ENCODE assay signal across 1 cellular context in genomic region chr16:2898831-2899563, GRCh38.
TF ChIP-seq lines count a peak whose summit lies in the region.

No MANE protein-coding gene starts in this region.

TF ChIP-seq in HepG2, 621 proteins besides CTCF, POLR2A, EP300 and RAD21 (continued from another document and continues in another):
- no peak for TF ChIP-seq ZNF800 (CRISPR knock-in tag; IDR thresholded peaks at IDR 0.05)
- TF ChIP-seq KLF16 (CRISPR knock-in tag; IDR thresholded peaks at IDR 0.05) = 0 out of 4 replicates have a peak, but pooled peaks of 1 of the 2 experiments have one; percentile 37
- TF ChIP-seq NKX3-1 (CRISPR knock-in tag; IDR thresholded peaks at IDR 0.05) = no peak
- peak; percentile 84 for TF ChIP-seq RBM22 (optimal IDR thresholded peaks at IDR 0.05; ENCODE audit: low read length)
- TF ChIP-seq ZNF580 (CRISPR knock-in tag; IDR thresholded peaks at IDR 0.05; ENCODE audit: borderline replicate concordance, low read depth) = peak; percentile 35; the same call in 1 of the 2 replicates
- no peak for TF ChIP-seq BRF2 (CRISPR knock-in tag; IDR thresholded peaks at IDR 0.05)
- no peak for TF ChIP-seq TOPORS (CRISPR knock-in tag; IDR thresholded peaks at IDR 0.05)
- TF ChIP-seq XRCC5 (optimal IDR thresholded peaks at IDR 0.05; ENCODE audit: low read length) = peak; percentile 32
- TF ChIP-seq KDM1A (CRISPR knock-in tag; IDR thresholded peaks at IDR 0.05) = peak; percentile 34; the same call in 1 of the 2 replicates
- TF ChIP-seq ZNF331 (CRISPR knock-in tag; IDR thresholded peaks at IDR 0.05) = no peak
- TF ChIP-seq ZBTB44 (CRISPR knock-in tag; IDR thresholded peaks at IDR 0.05) = no peak
- no peak for TF ChIP-seq ZNF605 (CRISPR knock-in tag; IDR thresholded peaks at IDR 0.05)
- no peak for TF ChIP-seq ZXDC (CRISPR knock-in tag; IDR thresholded peaks at IDR 0.05)
- 0 out of 2 replicates have a peak, but pooled peaks have one; percentile 23 for TF ChIP-seq FOXO1 (CRISPR knock-in tag; IDR thresholded peaks at IDR 0.05)
- TF ChIP-seq ZNF724P (CRISPR knock-in tag; IDR thresholded peaks at IDR 0.05; ENCODE audit: borderline replicate concordance) = no peak
- TF ChIP-seq SMAD1 (CRISPR knock-in tag; IDR thresholded peaks at IDR 0.05; ENCODE audit: borderline replicate concordance, low read depth) = 0 out of 2 replicates have a peak, but pooled peaks have one; percentile 8
- no peak for TF ChIP-seq XBP1 (CRISPR knock-in tag; IDR thresholded peaks at IDR 0.05)
- no peak for TF ChIP-seq MIER2 (CRISPR knock-in tag; IDR thresholded peaks at IDR 0.05)
- peak; percentile 82; the same call in 1 of the 2 replicates for TF ChIP-seq RFX5 (IDR thresholded peaks at IDR 0.05; ENCODE audit: low read depth, low read length)
- TF ChIP-seq DPF2 (CRISPR knock-in tag; IDR thresholded peaks at IDR 0.05; ENCODE audit: borderline replicate concordance, low read depth) = 0 out of 2 replicates have a peak, but pooled peaks have one; percentile 16
- TF ChIP-seq THAP8 (CRISPR knock-in tag; IDR thresholded peaks at IDR 0.05; ENCODE audit: borderline replicate concordance) = no peak
- TF ChIP-seq RFXANK (CRISPR knock-in tag; IDR thresholded peaks at IDR 0.05) = no peak
- TF ChIP-seq ZNF713 (CRISPR knock-in tag; IDR thresholded peaks at IDR 0.05) = no peak
- TF ChIP-seq RBM39 (IDR thresholded peaks at IDR 0.05; ENCODE audit: low read depth, low read length, poor library complexity, severe bottlenecking) = peak; percentile 37
- peak; percentile 87 for TF ChIP-seq RFX1 (IDR thresholded peaks at IDR 0.05)
- TF ChIP-seq IKZF5 (CRISPR knock-in tag; IDR thresholded peaks at IDR 0.05) = 0 out of 2 replicates have a peak, but pooled peaks have one; percentile 39
- TF ChIP-seq MEIS2 (CRISPR knock-in tag; IDR thresholded peaks at IDR 0.05) = 0 out of 2 replicates have a peak, but pooled peaks have one; percentile 54
- peak; percentile 60; the same call in 1 of the 2 replicates for TF ChIP-seq NCOR1 (IDR thresholded peaks at IDR 0.05; ENCODE audit: borderline replicate concordance, low read length)
- no peak for TF ChIP-seq ZSCAN9 (CRISPR knock-in tag; IDR thresholded peaks at IDR 0.05; ENCODE audit: borderline replicate concordance)
- TF ChIP-seq ERF (CRISPR knock-in tag; IDR thresholded peaks at IDR 0.05) = no peak; the same call in 1 of the 2 replicates
- no peak for TF ChIP-seq GATAD2A (CRISPR knock-in tag; IDR thresholded peaks at IDR 0.05)
- no peak; the same call in 1 of the 2 replicates for TF ChIP-seq MEIS1 (CRISPR knock-in tag; IDR thresholded peaks at IDR 0.05; ENCODE audit: borderline replicate concordance)
- TF ChIP-seq MAX (IDR thresholded peaks at IDR 0.05) = peak; percentile 13; the same call in 1 of the 2 replicates
- TF ChIP-seq ASH2L (IDR thresholded peaks at IDR 0.05; ENCODE audit: insufficient read length, low read depth, low read length) = peak; percentile 93
- no peak for TF ChIP-seq ZHX2 (IDR thresholded peaks at IDR 0.05; ENCODE audit: low read depth)
- TF ChIP-seq ZHX2 (CRISPR knock-in tag; IDR thresholded peaks at IDR 0.05; ENCODE audit: borderline replicate concordance) = no peak
- TF ChIP-seq TARDBP (CRISPR knock-in tag; IDR thresholded peaks at IDR 0.05) = peak; percentile 39; the same call in 1 of the 2 replicates
- no peak for TF ChIP-seq MLX (CRISPR knock-in tag; IDR thresholded peaks at IDR 0.05)
- no peak for TF ChIP-seq RNF2 (conservative IDR thresholded peaks at IDR 0.05; ENCODE audit: low read depth)
- 0 out of 2 replicates have a peak, but pooled peaks have one; percentile 52 for TF ChIP-seq ZBTB7B (CRISPR knock-in tag; IDR thresholded peaks at IDR 0.05)
- TF ChIP-seq ZMAT3 (CRISPR knock-in tag; conservative IDR thresholded peaks at IDR 0.05) = no peak
- peak; percentile 34; the same call in 1 of the 2 replicates for TF ChIP-seq NCOA2 (CRISPR knock-in tag; IDR thresholded peaks at IDR 0.05)
- TF ChIP-seq ZNF17 (CRISPR knock-in tag; IDR thresholded peaks at IDR 0.05) = no peak
- no peak for TF ChIP-seq NFIB (CRISPR knock-in tag; IDR thresholded peaks at IDR 0.05; ENCODE audit: borderline replicate concordance)
- no peak for TF ChIP-seq ATF3 (CRISPR knock-in tag; IDR thresholded peaks at IDR 0.05)
- TF ChIP-seq KLF11 (CRISPR knock-in tag; IDR thresholded peaks at IDR 0.05) = no peak
- TF ChIP-seq ZNF235 (CRISPR knock-in tag; IDR thresholded peaks at IDR 0.05; ENCODE audit: borderline replicate concordance) = no peak
- no peak for TF ChIP-seq ZMYM2 (CRISPR knock-in tag; IDR thresholded peaks at IDR 0.05)
- TF ChIP-seq RCOR2 (CRISPR knock-in tag; IDR thresholded peaks at IDR 0.05) = peak; percentile 26; the same call in 1 of the 2 replicates
- TF ChIP-seq SAP130 (CRISPR knock-in tag; IDR thresholded peaks at IDR 0.05; ENCODE audit: low read depth) = peak; percentile 75
- TF ChIP-seq ZNF138 (CRISPR knock-in tag; IDR thresholded peaks at IDR 0.05; ENCODE audit: low read depth) = no peak
- no peak for TF ChIP-seq TSC22D2 (CRISPR knock-in tag; IDR thresholded peaks at IDR 0.05; ENCODE audit: borderline replicate concordance)
- TF ChIP-seq ARNT (IDR thresholded peaks at IDR 0.05) = no peak
- TF ChIP-seq NFE2L2 (IDR thresholded peaks at IDR 0.05; ENCODE audit: low read length) = no peak
